In genomic region chr2:173652731-173653426, GRCh38 we compare ENCODE assay signal across 10 cellular contexts.
A peak's percentile ranks its signal among the peaks of the same experiment; 100 is the strongest.
DNase-seq lines count a peak whose midpoint lies in the region; ATAC-seq and TF ChIP-seq lines count a peak whose summit lies in the region.
"Had no signal": no experiment of that assay in that cellular context is flagged by ENCODE, and none has a peak within 500 bp of the region (broad histone marks: within the 10 kb centered on the region; RNA-seq: fewer than 3 reads in every experiment).

No MANE protein-coding gene starts in this region.

- H3K18ac ChIP-seq in mesenchymal stem cell (ENCODE audit: low read depth in 1 of 2, low read length in 2 of 2) = no peak overlapping the region

- H3K4ac ChIP-seq in mesenchymal stem cell (ENCODE audit: low read depth in 1 of 2, low read length in 2 of 2) = no peak overlapping the region

- no peaks in the 10 kb centered on the region for H3K9me3 ChIP-seq in mesenchymal stem cell (ENCODE audit: control insufficient read depth, low read length)
- no peaks in the 10 kb centered on the region for H3K9me3 ChIP-seq in gastrocnemius medialis

- ATAC-seq in GM21717 (IDR thresholded peaks at IDR 0.05; ENCODE audit: unreplicated experiment) = no peak
- no peak for ATAC-seq in gastrocnemius medialis

- DNase-seq in HT1080 (ENCODE audit: low read depth) (peak; percentile 97), astrocyte of the hippocampus (ENCODE audit: low read depth, low spot score) (peak; percentile 92), mesenchymal stem cell (peak; percentile 92), GM13977 (ENCODE audit: low spot score) (no peak), hypothalamus (lab: John Stamatoyannopoulos, UW) (no peak), gastrocnemius medialis (no peak)
- DNase-seq: DND-41, NCI-H524 treated with DMSO at 0.1 percent for 48 hours had no signal

- H4K91ac ChIP-seq in mesenchymal stem cell (ENCODE audit: low read length) = no peak overlapping the region

- H3K27me3 ChIP-seq in ACC112 (ENCODE audit: insufficient read depth, low read length) (no peaks in the 10 kb centered on the region), mesenchymal stem cell (ENCODE audit: control insufficient read depth in 1 of 2, insufficient read depth in 1 of 2, low read length in 2 of 2) (no peaks in the 10 kb centered on the region), gastrocnemius medialis (no peaks in the 10 kb centered on the region)

- no peak overlapping the region for H3K23ac ChIP-seq in mesenchymal stem cell (ENCODE audit: low read length in 2 of 2)

- H3K4me2 ChIP-seq in mesenchymal stem cell (ENCODE audit: low read length, poor library complexity, severe bottlenecking) = peak overlapping the region; percentile 30

- no peak for TF ChIP-seq POLR2A in gastrocnemius medialis (IDR thresholded peaks at IDR 0.05)

- H2BK5ac ChIP-seq in mesenchymal stem cell (ENCODE audit: low read depth, low read length, poor library complexity, severe bottlenecking) = no peak overlapping the region

- H3K4me3 ChIP-seq in ACC112 (ENCODE audit: low read depth, low read length) (peak overlapping the region; percentile 28; the same call in 1 of the 2 replicates), mesenchymal stem cell (ENCODE audit: insufficient read depth in 1 of 2, low read depth in 1 of 2, low read length in 2 of 2) (peak overlapping the region in 1 of 2 experiments; percentile 15), gastrocnemius medialis (no peak overlapping the region)

- H3K79me1 ChIP-seq in mesenchymal stem cell (replicated peaks; ENCODE audit: low read length, poor library complexity, severe bottlenecking) = no peaks in the 10 kb centered on the region

- H2AFZ ChIP-seq in ACC112 (ENCODE audit: low read length, unreplicated experiment) = no peak overlapping the region
- no peak overlapping the region for H2AFZ ChIP-seq in mesenchymal stem cell (ENCODE audit: low read depth, low read length)

- H2BK12ac ChIP-seq in mesenchymal stem cell (ENCODE audit: low read length in 2 of 2) = no peak overlapping the region

- no peak overlapping the region for H3K14ac ChIP-seq in mesenchymal stem cell (ENCODE audit: low read length in 2 of 2)

- H3K36me3 ChIP-seq in ACC112 (ENCODE audit: insufficient read depth, low read length) = no peaks in the 10 kb centered on the region
- H3K36me3 ChIP-seq in mesenchymal stem cell (ENCODE audit: control insufficient read depth in 1 of 2, insufficient read depth in 2 of 2, low read depth in 1 of 2, low read length in 2 of 2) = no peaks in the 10 kb centered on the region
- H3K36me3 ChIP-seq in gastrocnemius medialis = no peaks in the 10 kb centered on the region

- WGBS in mesenchymal stem cell = under 1% methylated on average over 5 of the region's 10 CpGs

- TF ChIP-seq CTCF in GM13977 (IDR thresholded peaks at IDR 0.05; ENCODE audit: extremely low read depth, insufficient read depth, missing control alignments) (no peak), gastrocnemius medialis (IDR thresholded peaks at IDR 0.05 in 4 of 5, conservative IDR thresholded peaks at IDR 0.05 in 1 of 5) (no peak)

- H3K9ac ChIP-seq in mesenchymal stem cell (ENCODE audit: low read length) = peak overlapping the region; percentile 78

- intact Hi-C loops in gastrocnemius medialis (cut with DNase I; ENCODE audit: low total_unique reads) = no loop called here

- no peaks in the 10 kb centered on the region for H3K79me2 ChIP-seq in ACC112 (ENCODE audit: control insufficient read depth, insufficient read depth, low read length, unreplicated experiment)

- H3K27ac ChIP-seq in ACC112 (ENCODE audit: low read depth, low read length) (peak overlapping the region; percentile 96), mesenchymal stem cell (ENCODE audit: low read length, poor library complexity, severe bottlenecking) (peak overlapping the region; percentile 85), gastrocnemius medialis (no peak overlapping the region)

- peaks cover 32% of the 10 kb centered on the region for H3K4me1 ChIP-seq in ACC112 (ENCODE audit: control insufficient read depth, insufficient read depth, low read length, unreplicated experiment)
- H3K4me1 ChIP-seq in mesenchymal stem cell (ENCODE audit: control insufficient read depth, insufficient read depth, low read depth, low read length) = peaks cover 5% of the 10 kb centered on the region
- no peaks in the 10 kb centered on the region for H3K4me1 ChIP-seq in gastrocnemius medialis

- no peak overlapping the region for H2AK5ac ChIP-seq in mesenchymal stem cell (ENCODE audit: low read length, severe bottlenecking)

- in situ Hi-C loops in GM13977 (cut with MboI; ENCODE audit: low pct_unique_long_range_greater_than_20kb, low sequenced_read_pairs, unreplicated experiment) (no loop called here), gastrocnemius medialis (cut with MboI; ENCODE audit: low sequenced_read_pairs in 4 of 4) (no loop called here)

- peak overlapping the region; percentile 21 for H4K8ac ChIP-seq in mesenchymal stem cell (ENCODE audit: low read length)

- H2BK15ac ChIP-seq in mesenchymal stem cell (ENCODE audit: low read depth, poor library complexity, severe bottlenecking) = no peak overlapping the region

- H2BK120ac ChIP-seq in mesenchymal stem cell (ENCODE audit: low read depth, low read length) = no peak overlapping the region

Comparison
In these comparisons a context has a peak if more than half of its experiments do, and no peak if none do; other contexts are left out.
1. H3K27ac ChIP-seq: peak in ACC112 (single experiment) and mesenchymal stem cell (single experiment); none in gastrocnemius medialis (0 of 4).
2. DNase-seq: peak in HT1080 (single experiment), astrocyte of the hippocampus (single experiment) and mesenchymal stem cell (single experiment); none in GM13977 (single experiment), hypothalamus (0 of 51) and gastrocnemius medialis (0 of 2).